ENCODE assay signal across 19 cellular contexts in genomic region chr2:234847639-234848038, GRCh38.
"Had no signal": no experiment of that assay in that cellular context is flagged by ENCODE, and none has a peak within 500 bp of the region (broad histone marks: within the 10 kb centered on the region; RNA-seq: fewer than 3 reads in every experiment).

No MANE protein-coding gene starts in this region.

- H3K9ac ChIP-seq: parathyroid adenoma had no signal

- H3K4me1 ChIP-seq: parathyroid adenoma, prostate gland, testis, transverse colon had no signal

- H3K9me3 ChIP-seq: heart left ventricle, prostate gland, spleen, testis, transverse colon had no signal

- H3K4me3 ChIP-seq: coronary artery, heart left ventricle, prostate gland, spleen, testis, transverse colon had no signal

- H3K27me3 ChIP-seq: heart left ventricle, spleen, testis, transverse colon had no signal

- H2AFZ ChIP-seq: parathyroid adenoma had no signal

- H3K27ac ChIP-seq: coronary artery, heart left ventricle, parathyroid adenoma, prostate gland, spleen, testis, transverse colon had no signal

- H3K36me3 ChIP-seq: heart left ventricle, prostate gland, spleen, transverse colon had no signal

- DNase-seq: effector CD8-positive, alpha-beta T cell; heart left ventricle; hippocampal formation; left colon; left ventricle myocardium superior; naive thymus-derived CD4-positive, alpha-beta T cell; spleen; stimulated activated CD4-positive, alpha-beta T cell treated with anti-CD3 and anti-CD28 coated beads, Interleukin-15, amount 100 ng/mL, for 24 hours; stimulated activated CD4-positive, alpha-beta T cell treated with anti-CD3 and anti-CD28 coated beads, Interleukin-1b, Interleukin-23, amount 100 ng/mL, for 48 hours; stimulated activated CD4-positive, alpha-beta T cell treated with anti-CD3 and anti-CD28 coated beads, Interleukin-4, amount 100 ng/mL, for 24 hours; stimulated activated naive B cell treated with anti-CD40 and anti-IgM and Interleukin-4, amounts not matched to agents 10 μg/mL and 1 μg/mL and 100 μg/mL, for 72 hours; stimulated activated naive CD8-positive, alpha-beta T cell treated with anti-CD3 and anti-CD28 coated beads, Interleukin-15, amount 100 ng/mL, for 72 hours; testis; transverse colon had no signal

- ATAC-seq: esophagus mucosa; heart left ventricle; left colon; left ventricle myocardium superior; naive thymus-derived CD4-positive, alpha-beta T cell; sciatic nerve; stimulated activated naive B cell treated with anti-CD40 and anti-IgM and Interleukin-4, amounts not matched to agents 10 μg/mL and 1 μg/mL and 100 μg/mL, for 72 hours; stimulated activated naive CD8-positive, alpha-beta T cell treated with anti-CD3 and anti-CD28 coated beads, Interleukin-15, amount 100 ng/mL, for 72 hours had no signal
